In the genomic region with DNA sequence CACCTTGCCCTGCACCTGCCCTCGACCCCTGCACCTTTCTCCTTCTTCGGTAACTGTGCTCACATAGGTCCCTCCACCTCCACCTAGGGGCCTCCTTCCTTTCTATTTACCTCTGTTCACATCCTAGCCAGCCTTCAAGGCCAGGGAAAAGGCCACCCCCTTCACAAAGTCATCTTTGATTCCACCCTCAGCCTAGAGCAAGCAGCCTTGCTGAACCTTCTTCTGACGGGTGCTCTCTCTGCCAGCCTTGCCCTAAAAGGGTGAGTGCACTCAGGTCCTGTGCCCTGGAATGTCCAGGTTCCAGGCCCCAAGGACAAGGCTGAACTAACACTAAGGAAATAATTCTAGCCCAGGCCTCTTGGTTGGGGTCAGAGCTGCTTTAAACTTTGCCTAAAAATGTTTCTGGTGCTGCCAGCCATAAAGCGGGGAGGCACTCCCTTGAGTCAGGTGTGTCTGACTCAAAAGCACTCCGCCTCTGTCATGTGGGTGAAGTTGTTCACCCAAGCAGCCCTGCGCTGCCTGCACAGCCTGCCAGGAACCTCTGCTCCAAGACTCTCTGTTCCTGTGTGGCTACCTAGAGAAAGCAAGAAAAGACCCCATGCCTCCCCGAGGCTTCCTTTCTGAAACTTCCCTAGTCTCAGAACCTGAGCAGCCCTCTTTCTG, we compare ENCODE assay signal across 13 cellular contexts. TPM values are rescaled to one million over a fixed set of nuclear protein-coding genes. Genes with fewer than 3 reads are reported as not detected.
DNase-seq lines count a peak whose midpoint lies in the region; ATAC-seq, FAIRE-seq and TF ChIP-seq lines count a peak whose summit lies in the region.
"Had no signal": no experiment of that assay in that cellular context is flagged by ENCODE, and none has a peak within 500 bp of the region (broad histone marks: within the 10 kb centered on the region; RNA-seq: fewer than 3 reads in every experiment).

No MANE protein-coding gene starts in this region.

- no peak overlapping the region for H3K9ac ChIP-seq in H1 (replicated peaks in 1 of 4; ENCODE audit: extremely low read depth in 1 of 4, low read depth in 3 of 4, low read length in 3 of 4)

- FAIRE-seq in H1 (lab: Jason Lieb, UNC) = no peak

- peaks cover 0 to 9% (median 2%) of the 10 kb centered on the region in 4 donors for H3K4me1 Mint-ChIP-seq in CD4-positive, CD25-positive, alpha-beta regulatory T cell

- H3K4me2 ChIP-seq in H1 (ENCODE audit: insufficient read depth in 1 of 2, low read depth in 2 of 2, low read length in 2 of 2) = no peak overlapping the region

- peaks cover 2% of the 10 kb centered on the region; the same call in 1 of the 2 replicates for H3K23me2 ChIP-seq in H1 (ENCODE audit: low read depth, low read length)

- no peak overlapping the region for H3K27ac ChIP-seq in CD4-positive, CD25-positive, alpha-beta regulatory T cell (ENCODE audit: insufficient read depth, low read length, poor library complexity, severe bottlenecking)
- no peak overlapping the region for H3K27ac ChIP-seq in RWPE2 (ENCODE audit: poor library complexity, severe bottlenecking)
- no peak overlapping the region for H3K27ac ChIP-seq in H1 (ENCODE audit: low read depth, low read length)
- no peak overlapping the region for H3K27ac ChIP-seq in prostate gland
- peak overlapping the region in 1 of 4 donors; percentile 12 for H3K27ac ChIP-seq in tibial nerve
- H3K27ac ChIP-seq: heart left ventricle, SJCRH30 had no signal

- peak in 1 of 2 donors; percentile 13 for ATAC-seq in CD4-positive, CD25-positive, alpha-beta regulatory T cell (ENCODE audit: low read depth in 2 of 2)
- ATAC-seq in RWPE2 (ENCODE audit: low read depth) (peak; percentile 73), left lobe of liver (no peak)
- ATAC-seq: heart left ventricle, left cardiac atrium had no signal

- H3K4me3 Mint-ChIP-seq in CD4-positive, CD25-positive, alpha-beta regulatory T cell = peak overlapping the region in 2 of 4 donors; percentile 63 to 73

- H4K20me1 ChIP-seq in H1 (replicated peaks in 1 of 2; ENCODE audit: control insufficient read depth in 1 of 2, insufficient read depth in 2 of 2, low read length in 2 of 2) = no peaks in the 10 kb centered on the region

- no peak overlapping the region for H3K18ac ChIP-seq in H1 (ENCODE audit: extremely low read depth, low read length)

- no peak for TF ChIP-seq POLR2A in H1 (IDR thresholded peaks at IDR 0.05; ENCODE audit: control extremely low read depth in 1 of 2, low read depth in 2 of 2, low read length in 2 of 2)
- TF ChIP-seq POLR2A in prostate gland (IDR thresholded peaks at IDR 0.05) = peak; percentile 30
- TF ChIP-seq POLR2A in tibial nerve (IDR thresholded peaks at IDR 0.05) = no peak

- H4K8ac ChIP-seq in H1 (ENCODE audit: extremely low read depth, insufficient read depth, low read length) = peak overlapping the region; percentile 45; the same call in 1 of the 2 replicates

- H3K27me3 Mint-ChIP-seq in CD4-positive, CD25-positive, alpha-beta regulatory T cell = peaks cover 12% of the 10 kb centered on the region

- TF ChIP-seq EP300 in H1 (IDR thresholded peaks at IDR 0.05; ENCODE audit: borderline replicate concordance in 1 of 2, low read depth in 2 of 2, low read length in 2 of 2) = no peak
- no peak for TF ChIP-seq EP300 in tibial nerve (IDR thresholded peaks at IDR 0.05)

- no peaks in the 10 kb centered on the region for H3K36me3 Mint-ChIP-seq in CD4-positive, CD25-positive, alpha-beta regulatory T cell

- H3K27ac Mint-ChIP-seq in CD4-positive, CD25-positive, alpha-beta regulatory T cell = peak overlapping the region; percentile 29 to 82 (median 72)

- H2AK5ac ChIP-seq in H1 (ENCODE audit: low read depth, low read length) = no peak overlapping the region

- intact Hi-C loops in prostate gland (cut with DNase I) = no loop called here

- H3K4me3 ChIP-seq in CD4-positive, CD25-positive, alpha-beta regulatory T cell (ENCODE audit: low read depth, low read length) = no peak overlapping the region
- no peak overlapping the region for H3K4me3 ChIP-seq in RWPE2 (ENCODE audit: severe bottlenecking)
- no peak overlapping the region for H3K4me3 ChIP-seq in H1 (ENCODE audit: extremely low read depth in 1 of 4, insufficient read depth in 2 of 4, low read depth in 3 of 4, low read length in 4 of 4)
- no peak overlapping the region for H3K4me3 ChIP-seq in prostate gland
- H3K4me3 ChIP-seq in tibial nerve = no peak overlapping the region
- H3K4me3 ChIP-seq: heart left ventricle, SJCRH30 had no signal

- H3K27me3 ChIP-seq in CD4-positive, CD25-positive, alpha-beta regulatory T cell (ENCODE audit: control insufficient read depth, insufficient read depth, low read length) = no peaks in the 10 kb centered on the region
- H3K27me3 ChIP-seq in RWPE2 (ENCODE audit: insufficient read depth, poor library complexity, severe bottlenecking) = no peaks in the 10 kb centered on the region
- peaks cover 0 to 3% (median 0%) of the 10 kb centered on the region in 4 experiments; a peak in 4 of 7 replicates for H3K27me3 ChIP-seq in H1 (replicated peaks in 1 of 4; ENCODE audit: control insufficient read depth in 3 of 4, extremely low read depth in 1 of 4, insufficient read depth in 3 of 4, low read length in 3 of 4)
- H3K27me3 ChIP-seq in prostate gland (replicated peaks; ENCODE audit: insufficient read depth) = no peaks in the 10 kb centered on the region
- no peaks in the 10 kb centered on the region for H3K27me3 ChIP-seq in tibial nerve
- H3K27me3 ChIP-seq: SJCRH30 had no signal

- H3K79me2 ChIP-seq in H1 (ENCODE audit: control insufficient read depth in 1 of 2, insufficient read depth in 2 of 2, low read length in 2 of 2) = no peaks in the 10 kb centered on the region

- no peak for TF ChIP-seq RAD21 in H1 (IDR thresholded peaks at IDR 0.05 in 1 of 2, conservative IDR thresholded peaks at IDR 0.05 in 1 of 2; ENCODE audit: low read depth in 2 of 2, low read length in 2 of 2)

- no peaks in the 10 kb centered on the region for H3K36me3 ChIP-seq in CD4-positive, CD25-positive, alpha-beta regulatory T cell (ENCODE audit: control insufficient read depth, insufficient read depth, low read length)
- H3K36me3 ChIP-seq in RWPE2 (ENCODE audit: low read depth) = no peaks in the 10 kb centered on the region
- H3K36me3 ChIP-seq in H1 (ENCODE audit: control insufficient read depth in 2 of 4, insufficient read depth in 4 of 4, low read length in 3 of 4) = no peaks in the 10 kb centered on the region
- H3K36me3 ChIP-seq in prostate gland = no peaks in the 10 kb centered on the region
- no peaks in the 10 kb centered on the region for H3K36me3 ChIP-seq in tibial nerve
- H3K36me3 ChIP-seq: heart left ventricle, SJCRH30 had no signal

- DNase-seq in CD4-positive, CD25-positive, alpha-beta regulatory T cell = no peak
- no peak for DNase-seq in RWPE2 (ENCODE audit: low spot score)
- DNase-seq in H1 (ENCODE audit: low read depth in 1 of 2, low spot score in 2 of 2) = no peak
- no peak for DNase-seq in prostate gland (ENCODE audit: low spot score)
- DNase-seq in left lobe of liver (ENCODE audit: low spot score) = no peak
- DNase-seq in NCI-H524 treated with DMSO at 0.1 percent for 48 hours (lab: John Stamatoyannopoulos, UW) = no peak
- DNase-seq in NCI-H2107 treated with DMSO at 0.1 percent for 48 hours (lab: John Stamatoyannopoulos, UW; ENCODE audit: unreplicated experiment) = no peak
- no peak for DNase-seq in tibial nerve (ENCODE audit: low spot score in 2 of 2)
- DNase-seq: cerebellar nuclear complex, heart left ventricle, left cardiac atrium, NCI-H2171 treated with DMSO at 0.1 percent for 48 hours, SJCRH30 had no signal

- H4K91ac ChIP-seq in H1 (replicated peaks; ENCODE audit: insufficient read length, low read length) = no peak overlapping the region

- H3K23ac ChIP-seq in H1 (ENCODE audit: insufficient read length) = no peak overlapping the region

- no peak overlapping the region for H4K5ac ChIP-seq in H1 (ENCODE audit: insufficient read length, low read depth, low read length)

- no peaks in the 10 kb centered on the region for H3K4me1 ChIP-seq in CD4-positive, CD25-positive, alpha-beta regulatory T cell (ENCODE audit: control insufficient read depth, insufficient read depth, low read length, poor library complexity, severe bottlenecking)
- H3K4me1 ChIP-seq in RWPE2 (ENCODE audit: insufficient read depth, poor library complexity, severe bottlenecking) (peaks cover 7% of the 10 kb centered on the region), H1 (replicated peaks in 1 of 4; ENCODE audit: control insufficient read depth in 3 of 4, insufficient read depth in 4 of 4, low read length in 3 of 4) (peaks cover 0 to 4% (median 2%) of the 10 kb centered on the region in 4 experiments; a peak in 3 of 7 replicates), prostate gland (replicated peaks) (no peaks in the 10 kb centered on the region), tibial nerve (no peaks in the 10 kb centered on the region)
- H3K4me1 ChIP-seq: SJCRH30 had no signal

- H3K9me3 ChIP-seq in CD4-positive, CD25-positive, alpha-beta regulatory T cell (ENCODE audit: control insufficient read depth in 2 of 2, low read length in 2 of 2) = no peaks in the 10 kb centered on the region
- H3K9me3 ChIP-seq in RWPE2 (ENCODE audit: severe bottlenecking) (no peaks in the 10 kb centered on the region), H1 (ENCODE audit: insufficient read depth in 2 of 2, low read depth in 1 of 2, low read length in 1 of 2) (no peaks in the 10 kb centered on the region), prostate gland (no peaks in the 10 kb centered on the region), tibial nerve (no peaks in the 10 kb centered on the region)
- H3K9me3 ChIP-seq: heart left ventricle, SJCRH30 had no signal

- no peak overlapping the region for H3K14ac ChIP-seq in H1 (ENCODE audit: insufficient read length)

- H3K4ac ChIP-seq in H1 (replicated peaks; ENCODE audit: insufficient read length, low read depth, low read length) = no peak overlapping the region

- H2AFZ ChIP-seq in H1 (ENCODE audit: low read length) = no peak overlapping the region

- H3K56ac ChIP-seq in H1 (replicated peaks; ENCODE audit: insufficient read length, low read depth, low read length) = no peak overlapping the region

- H2BK5ac ChIP-seq in H1 (ENCODE audit: low read depth, low read length) = no peak overlapping the region

- TF ChIP-seq CTCF in RWPE2 (IDR thresholded peaks at IDR 0.05; ENCODE audit: poor library complexity, severe bottlenecking) = no peak
- no peak for TF ChIP-seq CTCF in H1 (IDR thresholded peaks at IDR 0.05; ENCODE audit: control extremely low read depth in 1 of 3, insufficient read depth in 1 of 3, low read depth in 1 of 3, low read length in 3 of 3)
- TF ChIP-seq CTCF in prostate gland (IDR thresholded peaks at IDR 0.05) = no peak
- TF ChIP-seq CTCF in tibial nerve (IDR thresholded peaks at IDR 0.05) = no peak

- H3K79me1 ChIP-seq in H1 (ENCODE audit: low read depth, low read length) = no peaks in the 10 kb centered on the region

- CTCF ChIA-PET in H1 (lab: Charles Lee; ENCODE audit: partially characterized antibody) = interaction anchor here (1.1 to 1.3 kb wide), 2 partner anchors 32 to 114 kb away, joined by 3 read pairs; no protein-coding TSS in a partner anchor

- no peak overlapping the region for H2BK15ac ChIP-seq in H1 (ENCODE audit: low read length)

- no peak overlapping the region for H2BK20ac ChIP-seq in H1 (ENCODE audit: low read length)

- 93% methylated on average over 7 of the region's 7 CpGs; no CpG with 5 or more reads in 1 of the 2 experiments for WGBS in H1 (ENCODE audit: extremely low coverage in 1 of 2, insufficient coverage in 1 of 2, insufficient read length in 1 of 2, insufficient replicate concordance in 2 of 2, low coverage in 1 of 2, low lambda C conversion rate in 2 of 2, missing lambda C conversion rate in 1 of 2), 2 experiments
- WGBS in prostate gland = 80% methylated on average over 7 of the region's 7 CpGs
- WGBS in tibial nerve, 2 donors = 85 to 91% methylated on average over 7 of the region's 7 CpGs

- H2BK120ac ChIP-seq in H1 (replicated peaks; ENCODE audit: low read depth, low read length) = no peak overlapping the region

- POLR2A ChIA-PET in H1 (lab: Charles Lee; ENCODE audit: partially characterized antibody) = no interaction called here

- no peak overlapping the region for H2BK12ac ChIP-seq in H1 (ENCODE audit: low read depth, low read length)

- H3K9me3 Mint-ChIP-seq in CD4-positive, CD25-positive, alpha-beta regulatory T cell = peaks cover 0 to 1% (median 0%) of the 10 kb centered on the region in 7 donors

RNA-seq across cellular contexts. Expression of a gene that starts 9.2 kb away (rescaled TPM):
- 3.2 TPM for total RNA-seq in CD4-positive, CD25-positive, alpha-beta regulatory T cell
- polyA plus RNA-seq in CD4-positive, CD25-positive, alpha-beta regulatory T cell = under 1 TPM in 3 of 4 donors, not detected in 1; 0.01 to 0.05 (median 0.03) TPM
- 18.9 and 20.9 TPM in 2 replicates for total RNA-seq in H1 (2021; fragmentation: NEBNext Ultra II Directional; extraction: Animal tissue kit (Norgen Biotek cat#: 25700))
- 8.6 and 10.8 TPM in 2 replicates for polyA plus RNA-seq in H1 (2011; rRNA removed)
- 9.9 TPM for polyA plus RNA-seq in H1 (2011; cell fraction: cytosol; rRNA removed)
- polyA plus RNA-seq in H1 (2011; cell fraction: nucleus; rRNA removed) = 13.0 TPM
- polyA plus RNA-seq in H1 (2012, experiment 1 of 2) = 7.5 to 9.3 TPM (median 8.6 TPM) in 4 replicates
- 6.2 TPM for polyA plus RNA-seq in H1 (2012, experiment 2 of 2)
- polyA plus RNA-seq in H1 (2013, experiment 1 of 2) = 5.4 TPM
- polyA plus RNA-seq in H1 (2013, experiment 2 of 2) = 5.4 TPM
- 21.7 and 25.4 TPM in 2 replicates for polyA minus RNA-seq in H1 (2011; rRNA and poly(A)+ RNA removed)
- 9.5 TPM for polyA minus RNA-seq in H1 (2011; cell fraction: cytosol; rRNA and poly(A)+ RNA removed)
- polyA minus RNA-seq in H1 (2011; cell fraction: nucleus; rRNA and poly(A)+ RNA removed) = 10.1 TPM
- total RNA-seq in prostate gland (10 to 100 TPM; 26.2 to 28.6 TPM), left lobe of liver (6.6 TPM), tibial nerve (10 to 100 TPM in 2 of 4 donors, 1 to 10 TPM in 2; 8.2 to 11.2 (median 9.8) TPM)
- total RNA-seq: SJCRH30 had no signal

RNA-seq across cellular contexts. Expression of a gene that starts 25.3 kb away (rescaled TPM):
- 13.0 TPM for total RNA-seq in CD4-positive, CD25-positive, alpha-beta regulatory T cell
- 1 to 10 TPM in 3 of 4 donors, under 1 TPM in 1; 0.91 to 1.8 (median 1.5) TPM for polyA plus RNA-seq in CD4-positive, CD25-positive, alpha-beta regulatory T cell
- total RNA-seq in H1 (2021; fragmentation: NEBNext Ultra II Directional; extraction: Animal tissue kit (Norgen Biotek cat#: 25700)) = not detected in 2 replicates
- not detected in 2 replicates for polyA plus RNA-seq in H1 (2011; rRNA removed)
- polyA plus RNA-seq in H1 (2011; cell fraction: cytosol; rRNA removed) = not detected
- not detected for polyA plus RNA-seq in H1 (2011; cell fraction: nucleus; rRNA removed)
- not detected in 4 replicates for polyA plus RNA-seq in H1 (2012, experiment 1 of 2)
- not detected for polyA plus RNA-seq in H1 (2012, experiment 2 of 2)
- polyA plus RNA-seq in H1 (2013, experiment 1 of 2) = not detected
- not detected for polyA plus RNA-seq in H1 (2013, experiment 2 of 2)
- not detected in 2 replicates for polyA minus RNA-seq in H1 (2011; rRNA and poly(A)+ RNA removed)
- polyA minus RNA-seq in H1 (2011; cell fraction: cytosol; rRNA and poly(A)+ RNA removed) = not detected
- not detected for polyA minus RNA-seq in H1 (2011; cell fraction: nucleus; rRNA and poly(A)+ RNA removed)
- not detected for total RNA-seq in prostate gland
- total RNA-seq in left lobe of liver = not detected
- not detected for total RNA-seq in tibial nerve
- total RNA-seq: left cardiac atrium had no signal
- polyA plus RNA-seq: heart left ventricle had no signal

Comparison
In these comparisons a context has a peak if more than half of its experiments do, and no peak if none do; other contexts are left out.
1. RNA of a gene that starts 25.3 kb away (total RNA-seq): 13.0 TPM in CD4-positive, CD25-positive, alpha-beta regulatory T cell (single experiment); not detected in H1, not detected in prostate gland, not detected in left lobe of liver (single experiment) and not detected in tibial nerve; every median in the first group is over 10 times any median in the second.